In the genomic region with DNA sequence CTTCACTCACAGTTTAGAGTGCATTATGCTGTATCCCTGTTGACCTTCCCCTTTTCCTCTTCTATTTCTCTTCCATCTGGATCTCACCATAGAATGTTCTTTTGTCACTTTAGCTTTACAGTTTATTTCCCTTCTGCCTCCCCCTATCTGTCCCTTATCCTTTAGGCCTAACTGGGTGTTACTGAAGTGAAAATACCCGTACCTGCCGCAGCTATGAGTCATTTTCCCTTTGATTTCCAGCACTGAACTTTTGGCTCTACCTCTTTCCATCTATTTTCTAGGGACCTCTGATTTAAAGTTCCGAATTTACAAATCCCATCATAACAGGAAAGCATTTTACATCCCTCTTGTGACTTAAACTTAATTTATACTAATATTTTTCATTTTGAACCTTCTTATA, we compare ENCODE assay signal across 1 cellular context.
TF ChIP-seq lines count a peak whose summit lies in the region.

No MANE protein-coding gene starts in this region.

TF ChIP-seq in GM23338, 12 proteins besides CTCF, POLR2A, EP300 and RAD21 (continued from another document):
- TF ChIP-seq, protein P1, sequence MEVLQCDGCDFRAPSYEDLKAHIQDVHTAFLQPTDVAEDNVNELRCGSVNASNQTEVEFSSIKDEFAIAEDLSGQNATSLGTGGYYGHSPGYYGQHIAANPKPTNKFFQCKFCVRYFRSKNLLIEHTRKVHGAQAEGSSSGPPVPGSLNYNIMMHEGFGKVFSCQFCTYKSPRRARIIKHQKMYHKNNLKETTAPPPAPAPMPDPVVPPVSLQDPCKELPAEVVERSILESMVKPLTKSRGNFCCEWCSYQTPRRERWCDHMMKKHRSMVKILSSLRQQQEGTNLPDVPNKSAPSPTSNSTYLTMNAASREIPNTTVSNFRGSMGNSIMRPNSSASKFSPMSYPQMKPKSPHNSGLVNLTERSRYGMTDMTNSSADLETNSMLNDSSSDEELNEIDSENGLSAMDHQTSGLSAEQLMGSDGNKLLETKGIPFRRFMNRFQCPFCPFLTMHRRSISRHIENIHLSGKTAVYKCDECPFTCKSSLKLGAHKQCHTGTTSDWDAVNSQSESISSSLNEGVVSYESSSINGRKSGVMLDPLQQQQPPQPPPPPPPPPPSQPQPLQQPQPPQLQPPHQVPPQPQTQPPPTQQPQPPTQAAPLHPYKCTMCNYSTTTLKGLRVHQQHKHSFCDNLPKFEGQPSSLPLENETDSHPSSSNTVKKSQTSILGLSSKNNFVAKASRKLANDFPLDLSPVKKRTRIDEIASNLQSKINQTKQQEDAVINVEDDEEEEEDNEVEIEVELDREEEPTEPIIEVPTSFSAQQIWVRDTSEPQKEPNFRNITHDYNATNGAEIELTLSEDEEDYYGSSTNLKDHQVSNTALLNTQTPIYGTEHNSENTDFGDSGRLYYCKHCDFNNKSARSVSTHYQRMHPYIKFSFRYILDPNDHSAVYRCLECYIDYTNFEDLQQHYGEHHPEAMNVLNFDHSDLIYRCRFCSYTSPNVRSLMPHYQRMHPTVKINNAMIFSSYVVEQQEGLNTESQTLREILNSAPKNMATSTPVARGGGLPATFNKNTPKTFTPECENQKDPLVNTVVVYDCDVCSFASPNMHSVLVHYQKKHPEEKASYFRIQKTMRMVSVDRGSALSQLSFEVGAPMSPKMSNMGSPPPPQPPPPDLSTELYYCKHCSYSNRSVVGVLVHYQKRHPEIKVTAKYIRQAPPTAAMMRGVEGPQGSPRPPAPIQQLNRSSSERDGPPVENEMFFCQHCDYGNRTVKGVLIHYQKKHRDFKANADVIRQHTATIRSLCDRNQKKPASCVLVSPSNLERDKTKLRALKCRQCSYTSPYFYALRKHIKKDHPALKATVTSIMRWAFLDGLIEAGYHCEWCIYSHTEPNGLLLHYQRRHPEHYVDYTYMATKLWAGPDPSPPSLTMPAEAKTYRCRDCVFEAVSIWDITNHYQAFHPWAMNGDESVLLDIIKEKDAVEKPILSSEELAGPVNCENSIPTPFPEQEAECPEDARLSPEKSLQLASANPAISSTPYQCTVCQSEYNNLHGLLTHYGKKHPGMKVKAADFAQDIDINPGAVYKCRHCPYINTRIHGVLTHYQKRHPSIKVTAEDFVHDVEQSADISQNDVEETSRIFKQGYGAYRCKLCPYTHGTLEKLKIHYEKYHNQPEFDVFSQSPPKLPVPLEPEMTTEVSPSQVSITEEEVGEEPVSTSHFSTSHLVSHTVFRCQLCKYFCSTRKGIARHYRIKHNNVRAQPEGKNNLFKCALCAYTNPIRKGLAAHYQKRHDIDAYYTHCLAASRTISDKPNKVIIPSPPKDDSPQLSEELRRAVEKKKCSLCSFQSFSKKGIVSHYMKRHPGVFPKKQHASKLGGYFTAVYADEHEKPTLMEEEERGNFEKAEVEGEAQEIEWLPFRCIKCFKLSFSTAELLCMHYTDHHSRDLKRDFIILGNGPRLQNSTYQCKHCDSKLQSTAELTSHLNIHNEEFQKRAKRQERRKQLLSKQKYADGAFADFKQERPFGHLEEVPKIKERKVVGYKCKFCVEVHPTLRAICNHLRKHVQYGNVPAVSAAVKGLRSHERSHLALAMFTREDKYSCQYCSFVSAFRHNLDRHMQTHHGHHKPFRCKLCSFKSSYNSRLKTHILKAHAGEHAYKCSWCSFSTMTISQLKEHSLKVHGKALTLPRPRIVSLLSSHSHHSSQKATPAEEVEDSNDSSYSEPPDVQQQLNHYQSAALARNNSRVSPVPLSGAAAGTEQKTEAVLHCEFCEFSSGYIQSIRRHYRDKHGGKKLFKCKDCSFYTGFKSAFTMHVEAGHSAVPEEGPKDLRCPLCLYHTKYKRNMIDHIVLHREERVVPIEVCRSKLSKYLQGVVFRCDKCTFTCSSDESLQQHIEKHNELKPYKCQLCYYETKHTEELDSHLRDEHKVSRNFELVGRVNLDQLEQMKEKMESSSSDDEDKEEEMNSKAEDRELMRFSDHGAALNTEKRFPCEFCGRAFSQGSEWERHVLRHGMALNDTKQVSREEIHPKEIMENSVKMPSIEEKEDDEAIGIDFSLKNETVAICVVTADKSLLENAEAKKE (CRISPR knock-in tag; IDR thresholded peaks at IDR 0.05): no peak
- TF ChIP-seq CREB1 (CRISPR knock-in tag; IDR thresholded peaks at IDR 0.05; ENCODE audit: low read depth) (no peak), NANOG (IDR thresholded peaks at IDR 0.05; ENCODE audit: borderline replicate concordance) (no peak), POLR2AphosphoS5 (IDR thresholded peaks at IDR 0.05; ENCODE audit: low read depth) (no peak), ZNF114 (CRISPR knock-in tag; IDR thresholded peaks at IDR 0.05) (no peak)
- TF ChIP-seq, protein P2, sequence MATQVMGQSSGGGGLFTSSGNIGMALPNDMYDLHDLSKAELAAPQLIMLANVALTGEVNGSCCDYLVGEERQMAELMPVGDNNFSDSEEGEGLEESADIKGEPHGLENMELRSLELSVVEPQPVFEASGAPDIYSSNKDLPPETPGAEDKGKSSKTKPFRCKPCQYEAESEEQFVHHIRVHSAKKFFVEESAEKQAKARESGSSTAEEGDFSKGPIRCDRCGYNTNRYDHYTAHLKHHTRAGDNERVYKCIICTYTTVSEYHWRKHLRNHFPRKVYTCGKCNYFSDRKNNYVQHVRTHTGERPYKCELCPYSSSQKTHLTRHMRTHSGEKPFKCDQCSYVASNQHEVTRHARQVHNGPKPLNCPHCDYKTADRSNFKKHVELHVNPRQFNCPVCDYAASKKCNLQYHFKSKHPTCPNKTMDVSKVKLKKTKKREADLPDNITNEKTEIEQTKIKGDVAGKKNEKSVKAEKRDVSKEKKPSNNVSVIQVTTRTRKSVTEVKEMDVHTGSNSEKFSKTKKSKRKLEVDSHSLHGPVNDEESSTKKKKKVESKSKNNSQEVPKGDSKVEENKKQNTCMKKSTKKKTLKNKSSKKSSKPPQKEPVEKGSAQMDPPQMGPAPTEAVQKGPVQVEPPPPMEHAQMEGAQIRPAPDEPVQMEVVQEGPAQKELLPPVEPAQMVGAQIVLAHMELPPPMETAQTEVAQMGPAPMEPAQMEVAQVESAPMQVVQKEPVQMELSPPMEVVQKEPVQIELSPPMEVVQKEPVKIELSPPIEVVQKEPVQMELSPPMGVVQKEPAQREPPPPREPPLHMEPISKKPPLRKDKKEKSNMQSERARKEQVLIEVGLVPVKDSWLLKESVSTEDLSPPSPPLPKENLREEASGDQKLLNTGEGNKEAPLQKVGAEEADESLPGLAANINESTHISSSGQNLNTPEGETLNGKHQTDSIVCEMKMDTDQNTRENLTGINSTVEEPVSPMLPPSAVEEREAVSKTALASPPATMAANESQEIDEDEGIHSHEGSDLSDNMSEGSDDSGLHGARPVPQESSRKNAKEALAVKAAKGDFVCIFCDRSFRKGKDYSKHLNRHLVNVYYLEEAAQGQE (IDR thresholded peaks at IDR 0.05; ENCODE audit: unreplicated experiment): no peak
- TF ChIP-seq, protein P3, sequence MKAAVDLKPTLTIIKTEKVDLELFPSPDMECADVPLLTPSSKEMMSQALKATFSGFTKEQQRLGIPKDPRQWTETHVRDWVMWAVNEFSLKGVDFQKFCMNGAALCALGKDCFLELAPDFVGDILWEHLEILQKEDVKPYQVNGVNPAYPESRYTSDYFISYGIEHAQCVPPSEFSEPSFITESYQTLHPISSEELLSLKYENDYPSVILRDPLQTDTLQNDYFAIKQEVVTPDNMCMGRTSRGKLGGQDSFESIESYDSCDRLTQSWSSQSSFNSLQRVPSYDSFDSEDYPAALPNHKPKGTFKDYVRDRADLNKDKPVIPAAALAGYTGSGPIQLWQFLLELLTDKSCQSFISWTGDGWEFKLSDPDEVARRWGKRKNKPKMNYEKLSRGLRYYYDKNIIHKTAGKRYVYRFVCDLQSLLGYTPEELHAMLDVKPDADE (IDR thresholded peaks at IDR 0.05): no peak
